23 cellular contexts compared by ENCODE assay signal in genomic region chr9:1729631-1730030, GRCh38.
"Had no signal": no experiment of that assay in that cellular context is flagged by ENCODE, and none has a peak within 500 bp of the region (broad histone marks: within the 10 kb centered on the region; RNA-seq: fewer than 3 reads in every experiment).

No MANE protein-coding gene starts in this region.

- DNase-seq: dermis blood vessel endothelial cell; dorsolateral prefrontal cortex; effector CD4-positive, alpha-beta T cell; effector memory CD4-positive, alpha-beta T cell; foreskin keratinocyte; heart left ventricle; hypothalamus; immature natural killer cell; left cardiac atrium; left lung; left ventricle myocardium superior; lower lobe of right lung; mesenchymal stem cell; midbrain; naive thymus-derived CD4-positive, alpha-beta T cell had no signal

- H3K27ac ChIP-seq: coronary artery, dorsolateral prefrontal cortex, esophagus muscularis mucosa, foreskin keratinocyte, gastroesophageal sphincter, heart left ventricle, hepatocyte, left lung, lower lobe of right lung had no signal

- H3K79me2 ChIP-seq: hepatocyte had no signal

- ATAC-seq: foreskin keratinocyte; gastroesophageal sphincter; heart left ventricle; left cardiac atrium; left lung; left ventricle myocardium superior; lower lobe of right lung; naive thymus-derived CD4-positive, alpha-beta T cell had no signal

- H3K27ac Mint-ChIP-seq: immature natural killer cell; naive thymus-derived CD4-positive, alpha-beta T cell had no signal

- H3K4me3 ChIP-seq: coronary artery, dorsolateral prefrontal cortex, esophagus muscularis mucosa, gastroesophageal sphincter, heart left ventricle, hepatocyte, left lung, lower lobe of right lung had no signal

- H2AFZ ChIP-seq: hepatocyte had no signal

- FAIRE-seq: colon, endothelial cell of umbilical vein, frontal cortex, keratinocyte had no signal

- H3K4me2 ChIP-seq: hepatocyte had no signal

- H3K4me1 ChIP-seq: esophagus muscularis mucosa, foreskin keratinocyte, gastroesophageal sphincter, heart left ventricle, left lung, lower lobe of right lung had no signal

- H3K4me3 Mint-ChIP-seq: immature natural killer cell; naive thymus-derived CD4-positive, alpha-beta T cell had no signal

- H3K4me1 Mint-ChIP-seq: immature natural killer cell; naive thymus-derived CD4-positive, alpha-beta T cell had no signal

- H3K9me3 Mint-ChIP-seq: naive thymus-derived CD4-positive, alpha-beta T cell had no signal

- H3K36me3 Mint-ChIP-seq: immature natural killer cell; naive thymus-derived CD4-positive, alpha-beta T cell had no signal

- H3K9me3 ChIP-seq: esophagus muscularis mucosa, gastroesophageal sphincter, heart left ventricle, left lung, lower lobe of right lung had no signal

- H3K36me3 ChIP-seq: esophagus muscularis mucosa, gastroesophageal sphincter, heart left ventricle, left lung, lower lobe of right lung had no signal

- H3K27me3 ChIP-seq: foreskin keratinocyte, heart left ventricle, hepatocyte, left lung had no signal
